26 cellular contexts compared by ENCODE assay signal in genomic region chr6:37206674-37207073, GRCh38. TPM values are rescaled to one million over a fixed set of nuclear protein-coding genes. Genes with fewer than 3 reads are reported as not detected.
DNase-seq lines count a peak whose midpoint lies in the region; ATAC-seq and TF ChIP-seq lines count a peak whose summit lies in the region.
"Had no signal": no experiment of that assay in that cellular context is flagged by ENCODE, and none has a peak within 500 bp of the region (broad histone marks: within the 10 kb centered on the region; RNA-seq: fewer than 3 reads in every experiment).

No MANE protein-coding gene starts in this region.

- H3K27me3 ChIP-seq in CD4-positive, alpha-beta T cell (ENCODE audit: control insufficient read depth, insufficient read depth, low read length): no peaks in the 10 kb centered on the region
- H3K27me3 ChIP-seq in endodermal cell (ENCODE audit: control insufficient read depth, insufficient read depth, low read length, poor library complexity, severe bottlenecking) (no peaks in the 10 kb centered on the region), uterus (no peaks in the 10 kb centered on the region)
- H3K27me3 ChIP-seq: body of pancreas, neutrophil, sigmoid colon, transverse colon had no signal

- ATAC-seq in CD4-positive, alpha-beta T cell (ENCODE audit: poor library complexity): no peak
- ATAC-seq in activated CD8-positive, alpha-beta T cell treated with anti-CD3 and anti-CD28 coated beads for 36 hours: no peak
- no peak for ATAC-seq in left cardiac atrium
- ATAC-seq: body of pancreas had no signal

- H3K4me1 Mint-ChIP-seq in T-helper 2 cell treated with Interferon-gamma antibody and Interleukin-4, amounts not matched to agents 5 μg/mL and 100 μg/mL, for 36 hours (ENCODE audit: low read depth): peaks cover 66% of the 10 kb centered on the region
- H3K4me1 Mint-ChIP-seq in CD4-positive, alpha-beta T cell (ENCODE audit: low read depth): peaks cover 62% of the 10 kb centered on the region
- H3K4me1 Mint-ChIP-seq in activated CD8-positive, alpha-beta T cell treated with anti-CD3 and anti-CD28 coated beads for 36 hours (ENCODE audit: low read depth): peaks cover 77% of the 10 kb centered on the region
- H3K4me1 Mint-ChIP-seq in endodermal cell: peaks cover 1% of the 10 kb centered on the region

- H3K36me3 ChIP-seq in endodermal cell (ENCODE audit: control insufficient read depth, insufficient read depth, low read length) (no peaks in the 10 kb centered on the region), uterus (no peaks in the 10 kb centered on the region)
- H3K36me3 ChIP-seq: neutrophil, prostate gland, sigmoid colon, transverse colon had no signal

- H3K27ac ChIP-seq in CD4-positive, alpha-beta T cell (ENCODE audit: low read depth, low read length): no peak overlapping the region
- H3K27ac ChIP-seq in endodermal cell (ENCODE audit: low read depth, low read length) (no peak overlapping the region), uterus (no peak overlapping the region)
- H3K27ac ChIP-seq: body of pancreas, epithelial cell of prostate, GM23248, KMS-11, neutrophil, prostate gland, sigmoid colon, transverse colon had no signal

- H3K4me3 Mint-ChIP-seq in T-helper 2 cell treated with Interferon-gamma antibody and Interleukin-4, amounts not matched to agents 5 μg/mL and 100 μg/mL, for 36 hours: no peak overlapping the region
- H3K4me3 Mint-ChIP-seq in CD4-positive, alpha-beta T cell: no peak overlapping the region
- no peak overlapping the region for H3K4me3 Mint-ChIP-seq in activated CD8-positive, alpha-beta T cell treated with anti-CD3 and anti-CD28 coated beads for 36 hours
- no peak overlapping the region for H3K4me3 Mint-ChIP-seq in endodermal cell

- TF ChIP-seq POLR2A in uterus (IDR thresholded peaks at IDR 0.05): no peak

- POLR2A ChIA-PET in CD4-positive, alpha-beta T cell (lab: Charles Lee): interaction anchor here (0.9 to 5.2 kb wide), 2 partner anchors 35 to 189 kb away, joined by 4 to 57 read pairs; partner anchors contain the start of gene PIM1
- POLR2A ChIA-PET in activated CD8-positive, alpha-beta T cell treated with anti-CD3 and anti-CD28 coated beads for 36 hours (lab: Charles Lee): interaction anchor here (1.4 to 11.8 kb wide), 6 partner anchors 16 to 189 kb away, joined by 5 to 222 read pairs (median 8); partner anchors contain the start of gene PIM1

- H3K9me3 Mint-ChIP-seq in T-helper 2 cell treated with Interferon-gamma antibody and Interleukin-4, amounts not matched to agents 5 μg/mL and 100 μg/mL, for 36 hours: no peaks in the 10 kb centered on the region
- no peaks in the 10 kb centered on the region for H3K9me3 Mint-ChIP-seq in CD4-positive, alpha-beta T cell
- H3K9me3 Mint-ChIP-seq in activated CD8-positive, alpha-beta T cell treated with anti-CD3 and anti-CD28 coated beads for 36 hours: no peaks in the 10 kb centered on the region
- H3K9me3 Mint-ChIP-seq in endodermal cell: no peaks in the 10 kb centered on the region

- no peaks in the 10 kb centered on the region for H3K27me3 Mint-ChIP-seq in T-helper 2 cell treated with Interferon-gamma antibody and Interleukin-4, amounts not matched to agents 5 μg/mL and 100 μg/mL, for 36 hours (ENCODE audit: low read depth)
- H3K27me3 Mint-ChIP-seq in CD4-positive, alpha-beta T cell: no peaks in the 10 kb centered on the region
- H3K27me3 Mint-ChIP-seq in activated CD8-positive, alpha-beta T cell treated with anti-CD3 and anti-CD28 coated beads for 36 hours: no peaks in the 10 kb centered on the region
- H3K27me3 Mint-ChIP-seq in endodermal cell (ENCODE audit: insufficient read depth): no peaks in the 10 kb centered on the region

- no peak overlapping the region for H3K9ac ChIP-seq in endodermal cell (ENCODE audit: extremely low read depth, low read length, poor library complexity, severe bottlenecking)
- H3K9ac ChIP-seq: GM23248, KMS-11 had no signal

- 92 to 100% methylated on average over 7 to 9 of the region's 9 CpGs for WGBS in endodermal cell (ENCODE audit: insufficient coverage in 1 of 2, insufficient read length in 1 of 2), 2 experiments

- TF ChIP-seq CTCF in CD4-positive, alpha-beta T cell (IDR thresholded peaks at IDR 0.05): no peak
- TF ChIP-seq CTCF in activated CD8-positive, alpha-beta T cell treated with anti-CD3 and anti-CD28 coated beads for 36 hours (IDR thresholded peaks at IDR 0.05): no peak
- no peak for TF ChIP-seq CTCF in endodermal cell (conservative IDR thresholded peaks at IDR 0.05)
- TF ChIP-seq CTCF in uterus (IDR thresholded peaks at IDR 0.05): no peak

- H3K36me3 Mint-ChIP-seq in T-helper 2 cell treated with Interferon-gamma antibody and Interleukin-4, amounts not matched to agents 5 μg/mL and 100 μg/mL, for 36 hours (ENCODE audit: low read depth): no peaks in the 10 kb centered on the region
- no peaks in the 10 kb centered on the region for H3K36me3 Mint-ChIP-seq in CD4-positive, alpha-beta T cell (ENCODE audit: low read depth)
- no peaks in the 10 kb centered on the region for H3K36me3 Mint-ChIP-seq in activated CD8-positive, alpha-beta T cell treated with anti-CD3 and anti-CD28 coated beads for 36 hours (ENCODE audit: low read depth)
- H3K36me3 Mint-ChIP-seq in endodermal cell (ENCODE audit: low read depth): no peaks in the 10 kb centered on the region

- intact Hi-C loops in CD4-positive, alpha-beta T cell (cut with DNase I, micrococcal nuclease): no loop called here
- intact Hi-C loops in activated CD8-positive, alpha-beta T cell treated with anti-CD3 and anti-CD28 coated beads for 36 hours (cut with micrococcal nuclease): loop anchor here (10.0 kb wide), 1 partner anchor 322 kb away; the partner anchor contains the start of gene C6orf89
- intact Hi-C loops in uterus (cut with DNase I; ENCODE audit: low total_unique reads) (loop anchor here (10.0 kb wide), 1 partner anchor 182 kb away; no protein-coding TSS in a partner anchor), left cardiac atrium (cut with DNase I) (loop anchor here (10.0 kb wide), 2 partner anchors 182 to 322 kb away; partner anchors contain the start of gene C6orf89 (in 1 of the 2))

- peak overlapping the region; percentile 73 for H3K27ac Mint-ChIP-seq in T-helper 2 cell treated with Interferon-gamma antibody and Interleukin-4, amounts not matched to agents 5 μg/mL and 100 μg/mL, for 36 hours
- peak overlapping the region; percentile 40 for H3K27ac Mint-ChIP-seq in CD4-positive, alpha-beta T cell
- peak overlapping the region; percentile 31 for H3K27ac Mint-ChIP-seq in activated CD8-positive, alpha-beta T cell treated with anti-CD3 and anti-CD28 coated beads for 36 hours
- H3K27ac Mint-ChIP-seq in endodermal cell: no peak overlapping the region

- H3K4me1 ChIP-seq in endodermal cell (ENCODE audit: control insufficient read depth, insufficient read depth, low read length): no peaks in the 10 kb centered on the region
- H3K4me1 ChIP-seq in uterus: no peaks in the 10 kb centered on the region
- H3K4me1 ChIP-seq: prostate gland had no signal

- CTCF ChIA-PET in CD4-positive, alpha-beta T cell (lab: Charles Lee): interaction anchor here (4.1 to 8.7 kb wide), 3 partner anchors 33 to 187 kb away, joined by 78 to 205 read pairs (median 117); partner anchors contain the start of gene PIM1
- CTCF ChIA-PET in activated CD8-positive, alpha-beta T cell treated with anti-CD3 and anti-CD28 coated beads for 36 hours (lab: Charles Lee): interaction anchor here (1.0 to 23.4 kb wide), 9 partner anchors 7 to 321 kb away, joined by 3 to 784 read pairs (median 25); partner anchors contain the start of genes C6orf89 and PIM1

- H3K4me3 ChIP-seq in endodermal cell (ENCODE audit: low read length): no peak overlapping the region
- H3K4me3 ChIP-seq in uterus: no peak overlapping the region
- H3K4me3 ChIP-seq: body of pancreas, GM23248, prostate gland, sigmoid colon, transverse colon had no signal

- H3K9me3 ChIP-seq in CD4-positive, alpha-beta T cell (ENCODE audit: control insufficient read depth, low read length): no peaks in the 10 kb centered on the region
- no peaks in the 10 kb centered on the region for H3K9me3 ChIP-seq in endodermal cell (ENCODE audit: control insufficient read depth, low read length)
- H3K9me3 ChIP-seq in uterus: no peaks in the 10 kb centered on the region
- H3K9me3 ChIP-seq: body of pancreas, neutrophil, prostate gland, sigmoid colon, transverse colon had no signal

- no peak for DNase-seq in T-helper 2 cell treated with Interferon-gamma antibody and Interleukin-4, amounts not matched to agents 5 μg/mL and 100 μg/mL, for 36 hours (ENCODE audit: low spot score)
- DNase-seq in T-helper 2 cell (no peak), endodermal cell (peak; percentile 38), uterus (no peak), SKM-1 treated with dmso at 0.1 percent for 144 hours (lab: John Stamatoyannopoulos, UW; ENCODE audit: unreplicated experiment) (no peak), left cardiac atrium (no peak)
- DNase-seq in CD4-positive, alpha-beta T cell: no peak
- DNase-seq in activated CD8-positive, alpha-beta T cell treated with anti-CD3 and anti-CD28 coated beads for 36 hours: no peak
- DNase-seq: 8988T; activated T-cell treated with anti-CD3 and anti-CD28 coated beads for 4 hours; body of pancreas; GF-D8; glutamatergic neuron; GM23248; kidney glomerular epithelial cell; NCI-H146; NCI-H524 treated with DMSO at 0.1 percent for 48 hours; NK-92 treated with Interleukin-12 subunit alpha and Interleukin-12 subunit beta, amount 100 ng/mL, for 24 hours; SHP77 treated with DMSO at 0.1 percent for 48 hours; sigmoid colon; stimulated activated CD4-positive, alpha-beta T cell treated with anti-CD3 and anti-CD28 coated beads, Interleukin-15, amount 100 ng/mL, for 24 hours; transverse colon had no signal

RNA-seq across cellular contexts. Expression of gene PIM1, which starts 36.7 kb away (rescaled TPM):
- 100 to 1,000 TPM; 175 to 183 TPM for total RNA-seq in CD4-positive, alpha-beta T cell
- 100 to 1,000 TPM; 293 to 305 TPM for total RNA-seq in activated CD8-positive, alpha-beta T cell treated with anti-CD3 and anti-CD28 coated beads for 36 hours
- 10 to 100 TPM; 43.9 to 65.3 TPM for total RNA-seq in endodermal cell
- 46.6 TPM for polyA plus RNA-seq in endodermal cell (2013, experiment 1 of 2)
- polyA plus RNA-seq in endodermal cell (2013, experiment 2 of 2): 45.2 TPM
- total RNA-seq in uterus: 10 to 100 TPM in 3 of 4 donors, 1 to 10 TPM in 1; 2.0 to 44.5 (median 28.8) TPM
- 100 to 1,000 TPM in 1 of 2 donors, 10 to 100 TPM in 1; 41.7 to 101 TPM for total RNA-seq in left cardiac atrium

RNA-seq across cellular contexts. Expression of gene TBC1D22B, which starts 50.9 kb away (rescaled TPM):
- 1 to 10 TPM; 5.9 to 6.6 TPM for total RNA-seq in CD4-positive, alpha-beta T cell
- 10 to 100 TPM; 12.1 to 12.3 TPM for total RNA-seq in activated CD8-positive, alpha-beta T cell treated with anti-CD3 and anti-CD28 coated beads for 36 hours
- total RNA-seq in endodermal cell: 10 to 100 TPM; 13.8 to 20.1 TPM
- polyA plus RNA-seq in endodermal cell (2013, experiment 1 of 2): 13.9 TPM
- 13.1 TPM for polyA plus RNA-seq in endodermal cell (2013, experiment 2 of 2)
- total RNA-seq in uterus: 10 to 100 TPM in 1 of 4 donors, 1 to 10 TPM in 3; 4.1 to 15.4 (median 7.5) TPM
- 1 to 10 TPM; 6.5 to 8.7 TPM for total RNA-seq in left cardiac atrium

RNA-seq across cellular contexts. Expression of gene TMEM217, which starts 51.3 kb away (rescaled TPM):
- total RNA-seq in CD4-positive, alpha-beta T cell: under 1 TPM; 0.41 to 0.47 TPM
- total RNA-seq in activated CD8-positive, alpha-beta T cell treated with anti-CD3 and anti-CD28 coated beads for 36 hours: 1 to 10 TPM; 4.0 to 5.7 TPM
- total RNA-seq in endodermal cell: 1 to 10 TPM in 1 of 2 donors, under 1 TPM in 1; 0.95 to 1.6 TPM
- polyA plus RNA-seq in endodermal cell (2013, experiment 1 of 2): 0.43 TPM
- 0.41 TPM for polyA plus RNA-seq in endodermal cell (2013, experiment 2 of 2)
- 1 to 10 TPM in 1 of 4 donors, under 1 TPM in 1, not detected in 2; 0.21 to 1.6 TPM for total RNA-seq in uterus
- total RNA-seq in left cardiac atrium: 1 to 10 TPM in 1 of 2 donors, under 1 TPM in 1; 0.62 to 1.9 TPM
- total RNA-seq: body of pancreas had no signal

Comparison
In these comparisons a context has a peak if more than half of its experiments do, and no peak if none do; other contexts are left out.
1. intact Hi-C loops: an anchor here in activated CD8-positive, alpha-beta T cell treated with anti-CD3 and anti-CD28 coated beads for 36 hours (10.0 kb wide), uterus (10.0 kb wide) and left cardiac atrium (10.0 kb wide); none called in CD4-positive, alpha-beta T cell.